ENCODE assay signal across 24 cellular contexts in genomic region chr17:27157297-27157696, GRCh38.
"Had no signal": no experiment of that assay in that cellular context is flagged by ENCODE, and none has a peak within 500 bp of the region (broad histone marks: within the 10 kb centered on the region; RNA-seq: fewer than 3 reads in every experiment).

No MANE protein-coding gene starts in this region.

- H3K36me3 ChIP-seq: esophagus squamous epithelium, heart right ventricle, lower lobe of right lung, pancreas, right atrium auricular region, sigmoid colon, tibial artery had no signal

- H3K4me3 ChIP-seq: coronary artery, esophagus squamous epithelium, heart right ventricle, lower lobe of right lung, pancreas, right atrium auricular region, sigmoid colon, testis, tibial artery had no signal

- H3K27me3 ChIP-seq: esophagus squamous epithelium, heart right ventricle, pancreas, right atrium auricular region, sigmoid colon, testis, tibial artery had no signal

- H3K9me3 ChIP-seq: esophagus squamous epithelium, lower lobe of right lung, pancreas, sigmoid colon, testis, tibial artery had no signal

- H3K27ac ChIP-seq: coronary artery, esophagus squamous epithelium, heart right ventricle, lower lobe of right lung, pancreas, right atrium auricular region, sigmoid colon, testis, tibial artery had no signal

- DNase-seq: effector memory CD8-positive, alpha-beta T cell; erythroblast; esophagus squamous epithelium; foreskin melanocyte; glutamatergic neuron; heart right ventricle; hippocampal formation; immature natural killer cell; islet precursor cell; left ventricle myocardium superior; lower lobe of right lung; naive thymus-derived CD8-positive, alpha-beta T cell; nephron progenitor cell; nucleus accumbens; sigmoid colon; stimulated activated CD4-positive, alpha-beta T cell treated with anti-CD3 and anti-CD28 coated beads, Interleukin-4, amount 100 ng/mL, for 4 hours; stimulated activated naive CD8-positive, alpha-beta T cell treated with anti-CD3 and anti-CD28 coated beads, Interleukin-15, Interleukin-2, amounts not matched to agents 100 U/mL and 50 U/mL, for 24 hours; substantia nigra; testis had no signal

- H3K4me1 ChIP-seq: esophagus squamous epithelium, lower lobe of right lung, pancreas, right atrium auricular region, sigmoid colon, testis, tibial artery had no signal

- ATAC-seq: effector memory CD8-positive, alpha-beta T cell; heart right ventricle; left ventricle myocardium superior; lower lobe of right lung; naive thymus-derived CD8-positive, alpha-beta T cell; pancreas; stimulated activated memory B cell treated with anti-CD40 and anti-IgM and Interleukin-4, amounts not matched to agents 10 μg/mL and 1 μg/mL and 100 μg/mL, for 72 hours; stimulated activated naive CD8-positive, alpha-beta T cell treated with anti-CD3 and anti-CD28 coated beads, Interleukin-15, Interleukin-2, amounts not matched to agents 100 U/mL and 50 U/mL, for 24 hours had no signal
